ENCODE assay signal across 8 cellular contexts in the genomic region with DNA sequence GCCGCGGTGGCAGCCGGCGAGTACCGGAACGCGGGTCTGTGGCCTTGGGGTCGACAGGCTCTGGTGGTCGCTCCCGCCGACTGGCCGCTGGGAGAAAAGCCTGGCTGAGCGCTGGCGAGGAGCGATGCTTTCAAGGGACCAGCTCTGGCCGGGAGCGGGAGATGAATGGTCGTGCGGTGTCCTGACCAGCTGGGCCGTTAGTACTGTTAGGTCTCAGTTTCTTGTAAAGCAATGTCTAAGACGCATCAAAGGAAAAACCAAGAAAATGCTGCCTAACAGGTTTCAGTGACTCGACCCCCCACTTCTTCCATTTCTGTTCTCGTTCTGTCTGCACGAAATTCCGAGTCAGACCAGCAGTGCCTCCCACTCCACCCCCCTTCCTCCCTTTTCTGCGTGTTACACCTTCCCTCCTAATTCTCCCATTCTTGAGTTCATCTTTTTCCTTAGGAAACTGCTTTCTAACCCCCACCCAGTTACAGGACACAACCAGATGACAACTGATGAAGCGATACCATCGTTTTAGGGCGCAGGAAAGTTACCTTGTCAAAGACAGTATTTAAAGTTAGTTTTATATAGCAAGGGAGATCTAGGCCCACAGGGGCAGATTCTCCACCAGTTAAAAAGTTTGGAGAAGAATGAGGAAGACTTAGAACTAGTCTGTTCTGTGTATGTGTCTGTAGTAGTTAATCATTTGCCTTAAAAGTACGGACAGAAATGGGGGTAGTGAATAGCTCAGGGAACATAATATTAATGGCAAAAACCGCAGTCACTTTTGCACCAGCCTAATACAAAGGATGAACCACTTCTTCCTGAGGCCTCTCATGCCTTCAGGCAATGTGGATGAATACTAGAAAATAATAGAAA. TPM values are rescaled to one million over a fixed set of nuclear protein-coding genes. Genes with fewer than 3 reads are reported as not detected.
A peak's percentile ranks its signal among the peaks of the same experiment; 100 is the strongest.
DNase-seq lines count a peak whose midpoint lies in the region; ATAC-seq and TF ChIP-seq lines count a peak whose summit lies in the region.

No MANE protein-coding gene starts in this region.

- POLR2A ChIA-PET in activated CD4-positive, alpha-beta memory T cell treated with anti-CD3 and anti-CD28 coated beads for 36 hours (lab: Charles Lee) = interaction anchor here (1.1 to 1.5 kb wide), 2 partner anchors 109 to 212 kb away, joined by 3 to 4 read pairs; a partner anchor contains a TSS

- peaks cover 37% of the 10 kb centered on the region for H4K20me1 ChIP-seq in osteoblast (ENCODE audit: insufficient read depth, low read length)

- no peaks in the 10 kb centered on the region for H3K27me3 Mint-ChIP-seq in activated CD4-positive, alpha-beta memory T cell treated with anti-CD3 and anti-CD28 coated beads for 36 hours

- peaks cover 19% of the 10 kb centered on the region for H3K4me1 Mint-ChIP-seq in activated CD4-positive, alpha-beta memory T cell treated with anti-CD3 and anti-CD28 coated beads for 36 hours (ENCODE audit: low read depth)

- intact Hi-C loops in activated CD4-positive, alpha-beta memory T cell treated with anti-CD3 and anti-CD28 coated beads for 36 hours (cut with micrococcal nuclease) = loop anchor here (1.0 to 10.0 kb wide), 11 partner anchors 15 to 638 kb away; a partner anchor contains a TSS

- no peak for TF ChIP-seq CTCF in osteoblast (IDR thresholded peaks at IDR 0.05; ENCODE audit: extremely low read depth, low read depth, low read length)

- H3K9me3 Mint-ChIP-seq in activated CD4-positive, alpha-beta memory T cell treated with anti-CD3 and anti-CD28 coated beads for 36 hours = no peaks in the 10 kb centered on the region

- peak overlapping the region; percentile 84 for H3K4me2 ChIP-seq in osteoblast (ENCODE audit: insufficient read depth, low read length)

- H3K4me3 ChIP-seq in osteoblast (ENCODE audit: insufficient read depth, low read length) = peak overlapping the region; percentile 99

- H3K4me3 Mint-ChIP-seq in activated CD4-positive, alpha-beta memory T cell treated with anti-CD3 and anti-CD28 coated beads for 36 hours = peak overlapping the region; percentile 93

- peak overlapping the region; percentile 100 for H2AFZ ChIP-seq in osteoblast (ENCODE audit: low read length)

- peak; percentile 15 for DNase-seq in stimulated activated CD4-positive, alpha-beta T cell treated with anti-CD3 and anti-CD28 coated beads, Interleukin-15, amount 100 ng/mL, for 24 hours
- no peak for DNase-seq in stimulated activated CD4-positive, alpha-beta T cell treated with anti-CD3 and anti-CD28 coated beads, Interleukin-1b, Interleukin-23, amount 100 ng/mL, for 48 hours
- peak; percentile 27 for DNase-seq in activated CD4-positive, alpha-beta memory T cell treated with anti-CD3 and anti-CD28 coated beads for 36 hours
- DNase-seq in globus pallidus (ENCODE audit: low spot score) = peak; percentile 14
- peak; percentile 56 for DNase-seq in osteoblast (ENCODE audit: insufficient read length, low spot score, missing footprints)
- no peak for DNase-seq in NCI-H187 treated with DMSO at 0.1 percent for 48 hours (lab: John Stamatoyannopoulos, UW)

- no peaks in the 10 kb centered on the region for H3K27me3 ChIP-seq in osteoblast (ENCODE audit: insufficient read depth, low read length)

- ATAC-seq in HG03175 (IDR thresholded peaks at IDR 0.05; ENCODE audit: unreplicated experiment) = peak; percentile 5
- no peak for ATAC-seq in HG03159 (IDR thresholded peaks at IDR 0.05; ENCODE audit: unreplicated experiment)

- H3K27ac Mint-ChIP-seq in activated CD4-positive, alpha-beta memory T cell treated with anti-CD3 and anti-CD28 coated beads for 36 hours = peak overlapping the region; percentile 93

- H3K36me3 ChIP-seq in osteoblast (ENCODE audit: insufficient read depth, low read length) = no peaks in the 10 kb centered on the region

- no peaks in the 10 kb centered on the region for H3K9me3 ChIP-seq in osteoblast (ENCODE audit: low read depth, low read length)

- CTCF ChIA-PET in activated CD4-positive, alpha-beta memory T cell treated with anti-CD3 and anti-CD28 coated beads for 36 hours (lab: Charles Lee) = interaction anchor here (0.8 to 3.5 kb wide), 20 partner anchors 8 to 656 kb away, joined by 3 to 33 read pairs (median 5); a partner anchor contains a TSS

- H3K36me3 Mint-ChIP-seq in activated CD4-positive, alpha-beta memory T cell treated with anti-CD3 and anti-CD28 coated beads for 36 hours = peaks cover 5% of the 10 kb centered on the region

- peaks cover 61% of the 10 kb centered on the region for H3K79me2 ChIP-seq in osteoblast (ENCODE audit: insufficient read depth, low read length)

- H3K27ac ChIP-seq in osteoblast (ENCODE audit: low read depth, low read length) = peak overlapping the region; percentile 100

- peaks cover 28% of the 10 kb centered on the region for H3K4me1 ChIP-seq in osteoblast (ENCODE audit: insufficient read depth, low read length)

RNA-seq across cellular contexts. Expression of a gene that starts 1.0 kb away (rescaled TPM):
- total RNA-seq in activated CD4-positive, alpha-beta memory T cell treated with anti-CD3 and anti-CD28 coated beads for 36 hours = 10 to 100 TPM; 27.7 to 30.7 TPM
- 44.5 and 45.2 TPM in 2 replicates for total RNA-seq in osteoblast

Comparison
In these comparisons a context has a peak if more than half of its experiments do, and no peak if none do; other contexts are left out.
1. DNase-seq: peak in stimulated activated CD4-positive, alpha-beta T cell treated with anti-CD3 and anti-CD28 coated beads, Interleukin-15, amount 100 ng/mL, for 24 hours (single experiment), activated CD4-positive, alpha-beta memory T cell treated with anti-CD3 and anti-CD28 coated beads for 36 hours (single experiment), globus pallidus (single experiment) and osteoblast (single experiment); none in stimulated activated CD4-positive, alpha-beta T cell treated with anti-CD3 and anti-CD28 coated beads, Interleukin-1b, Interleukin-23, amount 100 ng/mL, for 48 hours (single experiment) and NCI-H187 treated with DMSO at 0.1 percent for 48 hours (single experiment).